ENCODE assay signal across 16 cellular contexts in the genomic region with DNA sequence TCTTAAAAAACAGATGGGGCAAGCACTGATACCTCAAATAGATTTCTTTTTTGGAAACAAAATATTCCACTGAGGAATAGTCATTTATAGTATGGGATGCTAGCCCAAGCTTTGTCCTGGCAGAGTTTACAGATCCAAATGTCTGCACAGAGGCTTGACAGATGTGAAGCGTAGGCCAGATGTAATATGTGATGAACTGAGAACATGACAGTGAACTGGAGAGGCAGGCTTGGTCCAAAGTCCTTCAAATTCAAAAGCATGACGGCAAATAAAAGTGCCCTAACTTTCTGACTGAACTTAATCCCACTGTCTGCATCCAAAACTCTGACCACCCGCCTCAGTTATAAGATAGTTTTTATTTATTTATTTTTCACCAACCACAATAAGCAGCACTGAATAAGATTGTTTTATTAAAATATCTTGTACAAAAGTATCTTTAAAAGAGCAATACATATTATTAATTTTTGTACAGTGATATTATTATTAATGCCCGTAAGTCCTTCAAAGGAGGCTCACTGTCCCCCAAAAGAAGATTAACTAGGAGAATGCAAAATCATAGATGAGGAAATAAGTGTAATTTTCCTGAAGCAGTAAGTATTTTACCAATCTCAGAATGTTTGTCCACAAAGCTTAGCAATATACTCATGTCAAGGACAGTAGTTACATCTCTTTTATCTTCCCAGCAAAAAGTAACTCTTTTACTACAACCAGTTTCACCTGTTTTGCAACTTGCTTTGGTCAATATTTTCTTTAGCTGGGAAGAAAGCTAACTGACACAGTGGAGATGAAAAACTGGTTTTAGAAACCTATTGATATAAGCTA.
"Had no signal": no experiment of that assay in that cellular context is flagged by ENCODE, and none has a peak within 500 bp of the region (broad histone marks: within the 10 kb centered on the region; RNA-seq: fewer than 3 reads in every experiment).

No MANE protein-coding gene starts in this region.

- H3K27ac ChIP-seq: left lung, tibial nerve, uterus, WERI-Rb-1 had no signal

- H3K9me3 ChIP-seq: left lung, tibial nerve, uterus had no signal

- H3K27ac Mint-ChIP-seq: activated naive CD8-positive, alpha-beta T cell; nephron progenitor cell; stimulated activated naive CD8-positive, alpha-beta T cell treated with anti-CD3 and anti-CD28 coated beads, Interleukin-15, Interleukin-2, amounts not matched to agents 100 ng/mL and 50 ng/mL, for 24 hours had no signal

- ATAC-seq: left lung had no signal

- H3K36me3 Mint-ChIP-seq: activated naive CD8-positive, alpha-beta T cell had no signal

- H3K27me3 Mint-ChIP-seq: activated naive CD8-positive, alpha-beta T cell; stimulated activated naive CD8-positive, alpha-beta T cell treated with anti-CD3 and anti-CD28 coated beads, Interleukin-15, Interleukin-2, amounts not matched to agents 100 ng/mL and 50 ng/mL, for 24 hours had no signal

- H3K4me3 Mint-ChIP-seq: activated naive CD8-positive, alpha-beta T cell; nephron progenitor cell; stimulated activated naive CD8-positive, alpha-beta T cell treated with anti-CD3 and anti-CD28 coated beads, Interleukin-15, Interleukin-2, amounts not matched to agents 100 ng/mL and 50 ng/mL, for 24 hours had no signal

- H3K4me3 ChIP-seq: left lung, tibial nerve, uterus had no signal

- H3K9me3 Mint-ChIP-seq: nephron progenitor cell; stimulated activated naive CD8-positive, alpha-beta T cell treated with anti-CD3 and anti-CD28 coated beads, Interleukin-15, Interleukin-2, amounts not matched to agents 100 ng/mL and 50 ng/mL, for 24 hours had no signal

- H3K27me3 ChIP-seq: left lung, tibial nerve, uterus had no signal

- H3K4me1 ChIP-seq: left lung, tibial nerve, uterus had no signal

- H3K36me3 ChIP-seq: left lung, uterus, WERI-Rb-1 had no signal

- DNase-seq: activated CD4-positive, alpha-beta T cell treated with anti-CD3 and anti-CD28 coated beads, Interleukin-2, amount 50 U/mL, for 4 hours; erythroblast; foreskin melanocyte; left lung; mammary epithelial cell; midbrain; nephron progenitor cell; nucleus accumbens; posterior cingulate gyrus; retina; T-helper 2 cell; uterus; WERI-Rb-1 had no signal
